Comparison of ENCODE assay signal across 24 cellular contexts in genomic region chr1:85661767-85662166, GRCh38. TPM values are rescaled to one million over a fixed set of nuclear protein-coding genes. Genes with fewer than 3 reads are reported as not detected.
DNase-seq lines count a peak whose midpoint lies in the region; ATAC-seq, FAIRE-seq and TF ChIP-seq lines count a peak whose summit lies in the region.
"Had no signal": no experiment of that assay in that cellular context is flagged by ENCODE, and none has a peak within 500 bp of the region (broad histone marks: within the 10 kb centered on the region; RNA-seq: fewer than 3 reads in every experiment).

No MANE protein-coding gene starts in this region.

- no peak overlapping the region for H3K4ac ChIP-seq in H1 (replicated peaks; ENCODE audit: insufficient read length, low read depth, low read length)

- H2BK120ac ChIP-seq in H1 (replicated peaks; ENCODE audit: low read depth, low read length): no peak overlapping the region

- POLR2A ChIA-PET in H1 (lab: Charles Lee; ENCODE audit: partially characterized antibody): no interaction called here

- H2AK5ac ChIP-seq in H1 (ENCODE audit: low read depth, low read length): no peak overlapping the region

- H3K79me1 ChIP-seq in H1 (ENCODE audit: low read depth, low read length): no peaks in the 10 kb centered on the region

- WGBS in H1 (ENCODE audit: extremely low coverage in 1 of 2, insufficient coverage in 1 of 2, insufficient read length in 1 of 2, insufficient replicate concordance in 2 of 2, low coverage in 1 of 2, low lambda C conversion rate in 2 of 2, missing lambda C conversion rate in 1 of 2), 2 experiments: 67% methylated on average over 2 of the region's 2 CpGs; no CpG with 5 or more reads in 1 of the 2 experiments

- no peak overlapping the region for H2BK5ac ChIP-seq in H1 (ENCODE audit: low read depth, low read length)

- ATAC-seq in HG03442 (IDR thresholded peaks at IDR 0.05; ENCODE audit: unreplicated experiment) (peak; percentile 42), HG03469 (IDR thresholded peaks at IDR 0.05; ENCODE audit: unreplicated experiment) (no peak)
- ATAC-seq in stimulated activated effector memory CD8-positive, alpha-beta T cell treated with anti-CD3 and anti-CD28 coated beads, Interleukin-12 subunit alpha, Interleukin-12 subunit beta, amount 100 ng/mL, for 72 hours: no peak
- ATAC-seq: naive thymus-derived CD4-positive, alpha-beta T cell had no signal

- no peak overlapping the region for H3K4me2 ChIP-seq in H1 (ENCODE audit: insufficient read depth in 1 of 2, low read depth in 2 of 2, low read length in 2 of 2)
- H3K4me2 ChIP-seq: PC-9 had no signal

- H3K4me3 ChIP-seq in H1 (ENCODE audit: extremely low read depth in 1 of 4, insufficient read depth in 2 of 4, low read depth in 3 of 4, low read length in 4 of 4): no peak overlapping the region
- H3K4me3 ChIP-seq: HAP-1, PC-9, right atrium auricular region had no signal

- no peak for TF ChIP-seq EP300 in H1 (IDR thresholded peaks at IDR 0.05; ENCODE audit: borderline replicate concordance in 1 of 2, low read depth in 2 of 2, low read length in 2 of 2)

- H3K9me3 ChIP-seq in H1 (ENCODE audit: insufficient read depth in 2 of 2, low read depth in 1 of 2, low read length in 1 of 2): no peaks in the 10 kb centered on the region
- H3K9me3 ChIP-seq: Caco-2, HAP-1, right atrium auricular region had no signal

- peak overlapping the region; percentile 48 for H3K27ac Mint-ChIP-seq in stimulated activated effector memory CD8-positive, alpha-beta T cell treated with anti-CD3 and anti-CD28 coated beads, Interleukin-12 subunit alpha, Interleukin-12 subunit beta, amount 100 ng/mL, for 72 hours
- no peak overlapping the region for H3K27ac Mint-ChIP-seq in chondrocyte (ENCODE audit: unreplicated experiment)
- H3K27ac Mint-ChIP-seq: activated CD4-positive, alpha-beta memory T cell treated with anti-CD3 and anti-CD28 coated beads for 36 hours had no signal

- no peak overlapping the region for H4K8ac ChIP-seq in H1 (ENCODE audit: extremely low read depth, insufficient read depth, low read length)

- no peaks in the 10 kb centered on the region for H3K23me2 ChIP-seq in H1 (ENCODE audit: low read depth, low read length)

- H3K4me3 Mint-ChIP-seq in stimulated activated effector memory CD8-positive, alpha-beta T cell treated with anti-CD3 and anti-CD28 coated beads, Interleukin-12 subunit alpha, Interleukin-12 subunit beta, amount 100 ng/mL, for 72 hours: no peak overlapping the region
- no peak overlapping the region for H3K4me3 Mint-ChIP-seq in chondrocyte (ENCODE audit: unreplicated experiment)
- H3K4me3 Mint-ChIP-seq: activated CD4-positive, alpha-beta memory T cell treated with anti-CD3 and anti-CD28 coated beads for 36 hours; naive thymus-derived CD4-positive, alpha-beta T cell had no signal

- no peak overlapping the region for H4K5ac ChIP-seq in H1 (ENCODE audit: insufficient read length, low read depth, low read length)

- no peaks in the 10 kb centered on the region for H3K27me3 Mint-ChIP-seq in chondrocyte (ENCODE audit: low read depth)
- H3K27me3 Mint-ChIP-seq: activated CD4-positive, alpha-beta memory T cell treated with anti-CD3 and anti-CD28 coated beads for 36 hours; naive thymus-derived CD4-positive, alpha-beta T cell had no signal

- DNase-seq in DMS 273 (lab: John Stamatoyannopoulos, UW; ENCODE audit: unreplicated experiment) (peak; percentile 2), DMS 273 treated with DMSO at 0.1 percent for 48 hours (lab: John Stamatoyannopoulos, UW) (no peak), H1 (ENCODE audit: low read depth in 1 of 2, low spot score in 2 of 2) (no peak), chondrocyte (ENCODE audit: low spot score) (no peak), NCI-H1694 (lab: John Stamatoyannopoulos, UW) (no peak)
- no peak for DNase-seq in stimulated activated effector memory CD8-positive, alpha-beta T cell treated with anti-CD3 and anti-CD28 coated beads, Interleukin-12 subunit alpha, Interleukin-12 subunit beta, amount 100 ng/mL, for 72 hours (ENCODE audit: low spot score in 2 of 2)
- DNase-seq: activated CD4-positive, alpha-beta memory T cell treated with anti-CD3 and anti-CD28 coated beads for 36 hours; activated naive CD4-positive, alpha-beta T cell treated with Interleukin-2 at 50 U/mL for 16 hours; Caco-2; mesenchymal stem cell; naive thymus-derived CD4-positive, alpha-beta T cell; NCI-H187; NCI-H2227 treated with DMSO at 0.1 percent for 48 hours; PC-9; stimulated activated CD4-positive, alpha-beta T cell treated with anti-CD3 and anti-CD28 coated beads, Interleukin-12 subunit alpha, Interleukin-12 subunit beta, amount 100 ng/mL, for 4 hours; substantia nigra; T-helper 2 cell had no signal

- no peak overlapping the region for H2BK12ac ChIP-seq in H1 (ENCODE audit: low read depth, low read length)

- no peaks in the 10 kb centered on the region for H3K4me1 Mint-ChIP-seq in stimulated activated effector memory CD8-positive, alpha-beta T cell treated with anti-CD3 and anti-CD28 coated beads, Interleukin-12 subunit alpha, Interleukin-12 subunit beta, amount 100 ng/mL, for 72 hours
- peaks cover 20% of the 10 kb centered on the region for H3K4me1 Mint-ChIP-seq in chondrocyte (ENCODE audit: low read depth)

- H3K9me3 Mint-ChIP-seq in stimulated activated effector memory CD8-positive, alpha-beta T cell treated with anti-CD3 and anti-CD28 coated beads, Interleukin-12 subunit alpha, Interleukin-12 subunit beta, amount 100 ng/mL, for 72 hours: no peaks in the 10 kb centered on the region
- no peaks in the 10 kb centered on the region for H3K9me3 Mint-ChIP-seq in chondrocyte (ENCODE audit: low read depth)
- H3K9me3 Mint-ChIP-seq: activated CD4-positive, alpha-beta memory T cell treated with anti-CD3 and anti-CD28 coated beads for 36 hours; naive thymus-derived CD4-positive, alpha-beta T cell had no signal

- no peak for TF ChIP-seq POLR2A in H1 (IDR thresholded peaks at IDR 0.05; ENCODE audit: control extremely low read depth in 1 of 2, low read depth in 2 of 2, low read length in 2 of 2)

- TF ChIP-seq CTCF in H1 (IDR thresholded peaks at IDR 0.05; ENCODE audit: control extremely low read depth in 1 of 3, insufficient read depth in 1 of 3, low read depth in 1 of 3, low read length in 3 of 3) (peak; percentile 5 to 23 (median 8); a peak in 3 of 4 replicates), chondrocyte (IDR thresholded peaks at IDR 0.05) (no peak)

- H3K79me2 ChIP-seq in H1 (ENCODE audit: control insufficient read depth in 1 of 2, insufficient read depth in 2 of 2, low read length in 2 of 2): no peaks in the 10 kb centered on the region

- H3K4me1 ChIP-seq in H1 (replicated peaks in 1 of 4; ENCODE audit: control insufficient read depth in 3 of 4, insufficient read depth in 4 of 4, low read length in 3 of 4): no peaks in the 10 kb centered on the region
- H3K4me1 ChIP-seq: Caco-2, right atrium auricular region had no signal

- H3K36me3 Mint-ChIP-seq in stimulated activated effector memory CD8-positive, alpha-beta T cell treated with anti-CD3 and anti-CD28 coated beads, Interleukin-12 subunit alpha, Interleukin-12 subunit beta, amount 100 ng/mL, for 72 hours: peaks cover 30% of the 10 kb centered on the region
- peaks cover 18% of the 10 kb centered on the region for H3K36me3 Mint-ChIP-seq in chondrocyte (ENCODE audit: low read depth)

- H3K23ac ChIP-seq in H1 (ENCODE audit: insufficient read length): no peak overlapping the region

- H3K56ac ChIP-seq in H1 (replicated peaks; ENCODE audit: insufficient read length, low read depth, low read length): no peak overlapping the region

- H2BK20ac ChIP-seq in H1 (ENCODE audit: low read length): no peak overlapping the region

- no peak overlapping the region for H3K27ac ChIP-seq in H1 (ENCODE audit: low read depth, low read length)
- H3K27ac ChIP-seq: 22Rv1, PC-9, right atrium auricular region, VCaP had no signal

- no peak for FAIRE-seq in H1 (lab: Jason Lieb, UNC)
- FAIRE-seq: frontal cortex had no signal

- H3K27me3 ChIP-seq in H1 (replicated peaks in 1 of 4; ENCODE audit: control insufficient read depth in 3 of 4, extremely low read depth in 1 of 4, insufficient read depth in 3 of 4, low read length in 3 of 4): no peaks in the 10 kb centered on the region
- H3K27me3 ChIP-seq: right atrium auricular region had no signal

- TF ChIP-seq RAD21 in H1 (IDR thresholded peaks at IDR 0.05 in 1 of 2, conservative IDR thresholded peaks at IDR 0.05 in 1 of 2; ENCODE audit: low read depth in 2 of 2, low read length in 2 of 2): peak; percentile 9 to 23; a peak in 1 of 4 replicates

- H3K9ac ChIP-seq in H1 (replicated peaks in 1 of 4; ENCODE audit: extremely low read depth in 1 of 4, low read depth in 3 of 4, low read length in 3 of 4): no peak overlapping the region

- CTCF ChIA-PET in H1 (lab: Charles Lee; ENCODE audit: partially characterized antibody): interaction anchor here (0.7 to 1.9 kb wide), 8 partner anchors 9 to 110 kb away, joined by 3 to 5 read pairs (median 3); no protein-coding TSS in a partner anchor

- H2BK15ac ChIP-seq in H1 (ENCODE audit: low read length): no peak overlapping the region

- no peak overlapping the region for H2AFZ ChIP-seq in H1 (ENCODE audit: low read length)
- H2AFZ ChIP-seq: PC-9 had no signal

- H4K91ac ChIP-seq in H1 (replicated peaks; ENCODE audit: insufficient read length, low read length): no peak overlapping the region

- H3K14ac ChIP-seq in H1 (ENCODE audit: insufficient read length): no peak overlapping the region

- no peaks in the 10 kb centered on the region; a peak in 1 of 8 replicates for H3K36me3 ChIP-seq in H1 (ENCODE audit: control insufficient read depth in 2 of 4, insufficient read depth in 4 of 4, low read length in 3 of 4)
- H3K36me3 ChIP-seq: HAP-1, right atrium auricular region had no signal

- no peaks in the 10 kb centered on the region for H4K20me1 ChIP-seq in H1 (replicated peaks in 1 of 2; ENCODE audit: control insufficient read depth in 1 of 2, insufficient read depth in 2 of 2, low read length in 2 of 2)

- H3K18ac ChIP-seq in H1 (ENCODE audit: extremely low read depth, low read length): no peak overlapping the region

TF ChIP-seq in H1, 55 proteins besides CTCF, POLR2A, EP300 and RAD21 (continues in another document):
- TF ChIP-seq JUN (IDR thresholded peaks at IDR 0.05; ENCODE audit: low read depth, low read length): no peak
- TF ChIP-seq BCL11A (IDR thresholded peaks at IDR 0.05; ENCODE audit: low read depth in 2 of 2, low read length in 2 of 2): no peak
- no peak for TF ChIP-seq TEAD4 (IDR thresholded peaks at IDR 0.05; ENCODE audit: low read depth, low read length)
- no peak for TF ChIP-seq CHD1 (IDR thresholded peaks at IDR 0.05; ENCODE audit: low read depth, low read length)

RNA-seq across cellular contexts. Expression of gene ZNHIT6, which starts 46.5 kb away (rescaled TPM):
- total RNA-seq in H1 (2021; fragmentation: NEBNext Ultra II Directional; extraction: Animal tissue kit (Norgen Biotek cat#: 25700)): 17.2 and 17.3 TPM in 2 replicates
- polyA plus RNA-seq in H1 (2011; rRNA removed): 3.5 and 5.9 TPM in 2 replicates
- 6.8 TPM for polyA plus RNA-seq in H1 (2011; cell fraction: cytosol; rRNA removed)
- polyA plus RNA-seq in H1 (2011; cell fraction: nucleus; rRNA removed): 5.5 TPM
- 9.8 to 14.4 TPM (median 11.5 TPM) in 4 replicates for polyA plus RNA-seq in H1 (2012, experiment 1 of 2)
- polyA plus RNA-seq in H1 (2012, experiment 2 of 2): 1.3 TPM
- 11.3 TPM for polyA plus RNA-seq in H1 (2013, experiment 1 of 2)
- 11.3 TPM for polyA plus RNA-seq in H1 (2013, experiment 2 of 2)
- 3.2 and 4.5 TPM in 2 replicates for polyA minus RNA-seq in H1 (2011; rRNA and poly(A)+ RNA removed)
- polyA minus RNA-seq in H1 (2011; cell fraction: cytosol; rRNA and poly(A)+ RNA removed): 4.2 TPM
- polyA minus RNA-seq in H1 (2011; cell fraction: nucleus; rRNA and poly(A)+ RNA removed): 9.4 TPM
- total RNA-seq in chondrocyte: 14.3 to 21.8 TPM (median 15.0 TPM) in 3 replicates
